ENCODE assay signal across 26 cellular contexts in genomic region chr5:118981783-118982182, GRCh38.
"Had no signal": no experiment of that assay in that cellular context is flagged by ENCODE, and none has a peak within 500 bp of the region (broad histone marks: within the 10 kb centered on the region; RNA-seq: fewer than 3 reads in every experiment).

No MANE protein-coding gene starts in this region.

- H3K27me3 ChIP-seq: dorsolateral prefrontal cortex, gastrocnemius medialis, neutrophil, ovary, spleen, tibial nerve had no signal

- H3K27ac ChIP-seq: coronary artery, dorsolateral prefrontal cortex, gastrocnemius medialis, neutrophil, ovary, spleen, tibial nerve had no signal

- DNase-seq: activated CD4-positive, alpha-beta T cell treated with anti-CD3 and anti-CD28 coated beads for 1 hour; activated CD4-positive, alpha-beta T cell treated with anti-CD3 and anti-CD28 coated beads, Interleukin-2, amount 50 U/mL, for 1 hour; activated CD8-positive, alpha-beta T cell treated with anti-CD3 and anti-CD28 coated beads for 36 hours; activated gamma-delta T cell treated with Interleukin-2 at 50 U/mL for 16 hours; activated naive CD4-positive, alpha-beta T cell treated with anti-CD3 and anti-CD28 coated beads, Interleukin-2, amount 50 U/mL, for 16 hours; activated T-cell treated with anti-CD3 and anti-CD28 coated beads, Interleukin-2, amount 50 U/mL, for 4 hours; amygdala; cerebellar nuclear complex; dorsolateral prefrontal cortex; effector memory CD4-positive, alpha-beta T cell; gastrocnemius medialis; glutamatergic neuron; islet precursor cell; left cardiac atrium; left ventricle myocardium superior; naive B cell; nephron progenitor cell; ovary; right cardiac atrium; spleen; stimulated activated naive CD4-positive, alpha-beta T cell; T-helper 2 cell had no signal

- ATAC-seq: activated CD8-positive, alpha-beta T cell treated with anti-CD3 and anti-CD28 coated beads for 36 hours; activated T-cell treated with anti-CD3 and anti-CD28 coated beads, Interleukin-2, amount 50 U/mL, for 4 hours; activated T-helper 17 cell treated with anti-CD3 and anti-CD28 coated beads, Interleukin-2, amount 50 U/mL, for 72 hours; gastrocnemius medialis; left cardiac atrium; left ventricle myocardium superior; right cardiac atrium had no signal

- H3K9me3 ChIP-seq: gastrocnemius medialis, neutrophil, ovary had no signal

- H3K4me3 ChIP-seq: coronary artery, dorsolateral prefrontal cortex, gastrocnemius medialis, ovary, spleen, tibial nerve had no signal

- H3K36me3 ChIP-seq: gastrocnemius medialis, neutrophil, ovary had no signal
